ENCODE assay signal across 9 cellular contexts in the genomic region with DNA sequence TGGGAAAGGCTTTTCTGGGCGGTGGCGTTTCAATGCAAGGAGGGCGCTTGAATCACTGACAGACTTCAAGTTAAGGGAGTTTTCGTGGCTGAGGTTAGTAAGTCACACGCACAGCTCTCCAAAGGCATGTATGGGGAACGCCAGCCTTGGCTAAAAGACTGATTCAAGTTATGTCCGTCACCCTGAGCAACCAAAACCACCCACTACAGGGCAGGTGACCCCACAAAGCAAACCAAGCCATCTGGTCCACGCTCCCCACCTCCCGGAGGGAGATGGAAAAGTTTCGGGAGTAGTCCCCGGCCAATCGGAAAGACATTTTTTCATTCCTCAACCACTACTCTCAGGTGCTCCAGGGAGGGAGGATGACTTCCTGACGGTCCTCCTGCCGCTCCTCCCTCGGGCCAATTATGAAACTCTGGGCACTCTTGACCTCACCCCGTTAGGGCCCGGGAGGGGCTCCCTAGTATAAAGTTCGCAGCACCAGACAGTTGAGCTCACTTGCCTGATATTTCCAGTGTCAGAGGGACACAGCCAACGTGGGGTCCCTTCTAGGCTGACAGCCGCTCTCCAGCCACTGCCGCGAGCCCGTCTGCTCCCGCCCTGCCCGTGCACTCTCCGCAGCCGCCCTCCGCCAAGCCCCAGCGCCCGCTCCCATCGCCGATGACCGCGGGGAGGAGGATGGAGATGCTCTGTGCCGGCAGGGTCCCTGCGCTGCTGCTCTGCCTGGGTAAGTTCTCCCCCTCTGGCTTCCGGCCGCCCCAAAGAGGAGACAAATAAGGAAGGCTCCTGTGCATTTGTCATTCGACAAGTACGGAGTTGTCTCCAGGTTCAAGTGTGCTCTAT. TPM values are rescaled to one million over a fixed set of nuclear protein-coding genes. Genes with fewer than 3 reads are reported as not detected.
DNase-seq lines count a peak whose midpoint lies in the region; ATAC-seq and TF ChIP-seq lines count a peak whose summit lies in the region.
"Had no signal": no experiment of that assay in that cellular context is flagged by ENCODE, and none has a peak within 500 bp of the region (broad histone marks: within the 10 kb centered on the region; RNA-seq: fewer than 3 reads in every experiment).

Gene EREG, plus strand, starts transcription at position 497 of the 843 bp plus-strand sequence. Its CDS starts 164 bp downstream, at position 661.

- no peak within 1 kb of the TSS for H3K9ac ChIP-seq in neural cell (ENCODE audit: low read length)

- TF ChIP-seq CTCF in activated B cell treated with CpG ODN at 0.5 μM for 24 hours (IDR thresholded peaks at IDR 0.05): no peak
- TF ChIP-seq CTCF in neural cell (IDR thresholded peaks at IDR 0.05; ENCODE audit: poor library complexity, severe bottlenecking): no peak

- no peak for TF ChIP-seq EP300 in neural cell (conservative IDR thresholded peaks at IDR 0.05; ENCODE audit: poor library complexity, severe bottlenecking)

- no peaks in the 10 kb centered on the region for H4K20me1 ChIP-seq in neural cell (ENCODE audit: insufficient read depth)

- DNase-seq in activated CD4-positive, CD25-positive, alpha-beta regulatory T cell treated with anti-CD3 and anti-CD28 coated beads, Interleukin-2, amount 50 U/mL, for 72 hours: no peak
- DNase-seq in activated B cell treated with CpG ODN at 0.5 μM for 24 hours (peak; percentile 25), fibroblast of the conjunctiva (ENCODE audit: low read depth) (peak; percentile 12), NCI-H2171 (lab: John Stamatoyannopoulos, UW) (no peak)
- DNase-seq: DND-41 had no signal

- peak within 1 kb of the TSS; percentile 71 for H3K4me3 Mint-ChIP-seq in activated B cell treated with CpG ODN at 0.5 μM for 24 hours

- no peaks in the 10 kb centered on the region for H3K36me3 ChIP-seq in neural cell (ENCODE audit: insufficient read depth, low read length)

- H3F3A ChIP-seq in neural cell (ENCODE audit: insufficient read depth, low read length, poor library complexity, severe bottlenecking): no peaks in the 10 kb centered on the region

- H3K79me2 ChIP-seq in neural cell (replicated peaks; ENCODE audit: insufficient read depth, low read length): no peaks in the 10 kb centered on the region

- no peak within 1 kb of the TSS for H3K27ac Mint-ChIP-seq in activated B cell treated with CpG ODN at 0.5 μM for 24 hours

- H3K9me3 ChIP-seq in neural cell (ENCODE audit: low read length): no peaks in the 10 kb centered on the region

- H3K4me2 ChIP-seq in neural cell (ENCODE audit: low read length): no peak within 1 kb of the TSS

- TF ChIP-seq RAD21 in neural cell (conservative IDR thresholded peaks at IDR 0.05): no peak

- H3K4me3 ChIP-seq in neural cell (ENCODE audit: low read length): peak within 1 kb of the TSS; percentile 61

- POLR2A ChIA-PET in activated B cell treated with CpG ODN at 0.5 μM for 24 hours (lab: Charles Lee): interaction anchor here (0.6 kb wide), 1 partner anchor 317 kb away, joined by 3 read pairs; no protein-coding TSS in a partner anchor

- no peak within 1 kb of the TSS for H3K27ac ChIP-seq in neural cell (ENCODE audit: low read length)

- no peak within 1 kb of the TSS for H2AFZ ChIP-seq in neural cell (ENCODE audit: low read depth, low read length)

- ATAC-seq in activated CD4-positive, CD25-positive, alpha-beta regulatory T cell treated with anti-CD3 and anti-CD28 coated beads, Interleukin-2, amount 50 U/mL, for 24 hours: peak; percentile 20 to 35
- ATAC-seq in HG02981 (IDR thresholded peaks at IDR 0.05; ENCODE audit: unreplicated experiment) (peak; percentile 52), activated B cell treated with CpG ODN at 0.5 μM for 24 hours (ENCODE audit: low read depth) (peak; percentile 50), HG02763 (IDR thresholded peaks at IDR 0.05; ENCODE audit: unreplicated experiment) (no peak)

- intact Hi-C loops in activated B cell treated with CpG ODN at 0.5 μM for 24 hours (cut with micrococcal nuclease): no loop called here

- H3K9me2 ChIP-seq in neural cell (ENCODE audit: insufficient read depth, low read length): no peaks in the 10 kb centered on the region

- no peaks in the 10 kb centered on the region for H3K36me3 Mint-ChIP-seq in activated B cell treated with CpG ODN at 0.5 μM for 24 hours (ENCODE audit: low read depth)

- H3K27me3 ChIP-seq in neural cell (ENCODE audit: insufficient read depth, low read depth, low read length): peaks cover 30% of the 10 kb centered on the region

- CTCF ChIA-PET in activated B cell treated with CpG ODN at 0.5 μM for 24 hours (lab: Charles Lee): no interaction called here

- H3K4me1 Mint-ChIP-seq in activated B cell treated with CpG ODN at 0.5 μM for 24 hours: peaks cover 15% of the 10 kb centered on the region

- H3K27me3 Mint-ChIP-seq in activated B cell treated with CpG ODN at 0.5 μM for 24 hours: peaks cover 40% of the 10 kb centered on the region

- no peaks in the 10 kb centered on the region for H3K9me3 Mint-ChIP-seq in activated B cell treated with CpG ODN at 0.5 μM for 24 hours

TF ChIP-seq in neural cell, 6 proteins besides CTCF, POLR2A, EP300 and RAD21:
- TF ChIP-seq SMC3 (conservative IDR thresholded peaks at IDR 0.05; ENCODE audit: poor library complexity): no peak
- no peak for TF ChIP-seq EZH2 (IDR thresholded peaks at IDR 0.05; ENCODE audit: borderline replicate concordance, insufficient read depth, low read length, poor library complexity, severe bottlenecking)
- no peak for TF ChIP-seq MXI1 (conservative IDR thresholded peaks at IDR 0.05; ENCODE audit: poor library complexity, severe bottlenecking)
- no peak for TF ChIP-seq TAF1 (IDR thresholded peaks at IDR 0.05; ENCODE audit: low read depth)
- no peak for TF ChIP-seq REST (IDR thresholded peaks at IDR 0.05; ENCODE audit: borderline replicate concordance)
- no peak for TF ChIP-seq POLR2AphosphoS5 (IDR thresholded peaks at IDR 0.05)
TF ChIP-seq in neural cell: peak in this region for 0.

RNA-seq across cellular contexts. Expression of gene EREG, which starts in this region (rescaled TPM):
- total RNA-seq in activated B cell treated with CpG ODN at 0.5 μM for 24 hours: not detected in 2 replicates
- polyA plus RNA-seq in neural cell: not detected in 2 replicates
- polyA minus RNA-seq in neural cell: not detected in 2 replicates

Comparison
In these comparisons a context has a peak if more than half of its experiments do, and no peak if none do; other contexts are left out.
1. Peak in DNase-seq and ATAC-seq in activated B cell treated with CpG ODN at 0.5 μM for 24 hours; RNA of the gene not detected or under 1 TPM.